17 cellular contexts compared by ENCODE assay signal in the genomic region with DNA sequence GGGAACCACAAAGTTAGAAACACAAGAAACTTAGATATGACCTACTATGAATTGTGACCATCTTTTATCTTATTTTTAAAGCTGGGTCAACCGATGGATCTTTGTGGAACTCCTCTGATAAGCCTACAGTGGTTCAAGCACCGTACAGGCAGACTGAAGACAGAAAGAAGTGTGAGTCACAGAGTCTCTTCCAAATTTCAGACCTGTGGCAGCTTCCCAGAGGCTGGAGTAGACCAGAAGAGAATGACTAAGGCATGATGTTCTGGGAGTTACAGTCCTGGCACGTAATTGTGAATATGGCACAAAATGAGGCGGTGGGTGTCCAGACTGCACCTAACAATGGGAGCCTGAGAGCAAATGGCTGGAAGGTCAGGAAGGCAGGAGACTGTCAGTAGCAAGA.
DNase-seq lines count a peak whose midpoint lies in the region; ATAC-seq and TF ChIP-seq lines count a peak whose summit lies in the region.
"Had no signal": no experiment of that assay in that cellular context is flagged by ENCODE, and none has a peak within 500 bp of the region (broad histone marks: within the 10 kb centered on the region; RNA-seq: fewer than 3 reads in every experiment).

No MANE protein-coding gene starts in this region.

- H3K4me3 Mint-ChIP-seq in Calu3 (ENCODE audit: low read depth, unreplicated experiment), result peak overlapping the region; percentile 5

- in situ Hi-C loops in brain microvascular endothelial cell (cut with HindIII; ENCODE audit: low pct_ligation_motif_present, low sequenced_read_pairs), result no loop called here

- peak overlapping the region; percentile 75 for H3K27ac Mint-ChIP-seq in Calu3 (ENCODE audit: unreplicated experiment)

- H3K9me3 Mint-ChIP-seq in Calu3 (ENCODE audit: low read depth, unreplicated experiment), result no peaks in the 10 kb centered on the region

- H3K27ac ChIP-seq in brain microvascular endothelial cell, result no peak overlapping the region
- H3K27ac ChIP-seq in left lung, result no peak overlapping the region
- H3K27ac ChIP-seq: BLaER1, parathyroid adenoma, tibial nerve had no signal

- DNase-seq in Calu3, result no peak
- DNase-seq in M059J (ENCODE audit: low read depth), result peak; percentile 86
- peak; percentile 7 for DNase-seq in brain microvascular endothelial cell
- DNase-seq in left lung, result no peak
- no peak for DNase-seq in NCI-H69 (lab: John Stamatoyannopoulos, UW)
- DNase-seq: DND-41; effector CD4-positive, alpha-beta T cell; islet precursor cell; NCI-H1417 treated with DMSO at 0.1 percent for 48 hours; Right ventricle myocardium superior; T-helper 9 cell had no signal

- H3K36me3 Mint-ChIP-seq in Calu3 (ENCODE audit: insufficient read depth, unreplicated experiment), result no peaks in the 10 kb centered on the region

- H3K27me3 ChIP-seq in brain microvascular endothelial cell (replicated peaks) (no peaks in the 10 kb centered on the region), left lung (no peaks in the 10 kb centered on the region)
- H3K27me3 ChIP-seq: BLaER1, tibial nerve had no signal

- TF ChIP-seq CTCF in Calu3 (IDR thresholded peaks at IDR 0.05; ENCODE audit: unreplicated experiment), result no peak
- TF ChIP-seq CTCF in brain microvascular endothelial cell (IDR thresholded peaks at IDR 0.05; ENCODE audit: low read depth, low read length, missing control alignments), result no peak
- TF ChIP-seq CTCF in left lung (IDR thresholded peaks at IDR 0.05), result no peak

- no peaks in the 10 kb centered on the region for H3K9me3 ChIP-seq in left lung
- H3K9me3 ChIP-seq: BLaER1, tibial nerve had no signal

- peaks cover 27% of the 10 kb centered on the region for H3K4me1 Mint-ChIP-seq in Calu3 (ENCODE audit: low read depth, unreplicated experiment)

- H3K36me3 ChIP-seq in brain microvascular endothelial cell (replicated peaks) (no peaks in the 10 kb centered on the region), left lung (no peaks in the 10 kb centered on the region)
- H3K36me3 ChIP-seq: BLaER1, tibial nerve had no signal

- peak; percentile 20 for ATAC-seq in left lung
- no peak for ATAC-seq in HG02981 (IDR thresholded peaks at IDR 0.05; ENCODE audit: unreplicated experiment)
- no peak for ATAC-seq in GM21576 (IDR thresholded peaks at IDR 0.05; ENCODE audit: unreplicated experiment)
- no peak for ATAC-seq in GM21529 (IDR thresholded peaks at IDR 0.05; ENCODE audit: unreplicated experiment)

- H3K4me3 ChIP-seq in brain microvascular endothelial cell (ENCODE audit: low read depth, low read length) (no peak overlapping the region), left lung (no peak overlapping the region)
- H3K4me3 ChIP-seq: BLaER1, tibial nerve had no signal

- no TSS peak for BruUV-seq in Calu3 (replicated peaks; lab: Mats Ljungman, UMichigan)

- CTCF ChIA-PET in Calu3 (lab: Charles Lee), result interaction anchor here (0.5 kb wide), 1 partner anchor 889 kb away, joined by 3 read pairs; no protein-coding TSS in a partner anchor

- H3K27me3 Mint-ChIP-seq in Calu3 (ENCODE audit: unreplicated experiment), result no peaks in the 10 kb centered on the region

- H3K4me1 ChIP-seq in left lung, result no peaks in the 10 kb centered on the region
- H3K4me1 ChIP-seq: parathyroid adenoma had no signal

- intact Hi-C loops in Calu3 (cut with micrococcal nuclease; ENCODE audit: unreplicated experiment) (loop anchor here (5.0 kb wide), 1 partner anchor 39 kb away; no protein-coding TSS in a partner anchor), left lung (cut with DNase I) (no loop called here)

Comparison
In these comparisons a context has a peak if more than half of its experiments do, and no peak if none do; other contexts are left out.
1. DNase-seq: peak in M059J (single experiment) and brain microvascular endothelial cell (single experiment); none in Calu3 (single experiment), left lung (0 of 2) and NCI-H69 (single experiment).